Comparison of ENCODE assay signal across 14 cellular contexts in genomic region chr4:147793569-147793968, GRCh38.
DNase-seq lines count a peak whose midpoint lies in the region; ATAC-seq and TF ChIP-seq lines count a peak whose summit lies in the region.
"Had no signal": no experiment of that assay in that cellular context is flagged by ENCODE, and none has a peak within 500 bp of the region (broad histone marks: within the 10 kb centered on the region; RNA-seq: fewer than 3 reads in every experiment).

No MANE protein-coding gene starts in this region.

- POLR2A ChIA-PET in activated CD4-positive, alpha-beta memory T cell treated with anti-CD3 and anti-CD28 coated beads for 36 hours (lab: Charles Lee), result interaction anchor here (1.0 kb wide), 1 partner anchor 110 kb away, joined by 3 read pairs; the partner anchor contains the start of gene PRMT9

- WGBS in heart right ventricle, 2 donors, result 49 to 59% methylated on average over 5 of the region's 5 CpGs
- 54 to 78% methylated on average over 5 of the region's 5 CpGs for WGBS in sigmoid colon, 2 donors

- TF ChIP-seq CTCF in heart right ventricle (IDR thresholded peaks at IDR 0.05), result no peak
- no peak for TF ChIP-seq CTCF in sigmoid colon (IDR thresholded peaks at IDR 0.05)

- intact Hi-C loops in activated CD4-positive, alpha-beta memory T cell treated with anti-CD3 and anti-CD28 coated beads for 36 hours (cut with micrococcal nuclease), result loop anchor here (5.0 kb wide), 1 partner anchor 44 kb away; no protein-coding TSS in a partner anchor
- intact Hi-C loops in heart right ventricle (cut with DNase I) (no loop called here), sigmoid colon (cut with DNase I) (no loop called here), left colon (cut with DNase I, micrococcal nuclease) (no loop called here)

- peaks cover 37% of the 10 kb centered on the region for H3K4me1 Mint-ChIP-seq in activated CD4-positive, alpha-beta memory T cell treated with anti-CD3 and anti-CD28 coated beads for 36 hours (ENCODE audit: low read depth)

- no peaks in the 10 kb centered on the region for H3K27me3 Mint-ChIP-seq in activated CD4-positive, alpha-beta memory T cell treated with anti-CD3 and anti-CD28 coated beads for 36 hours

- ATAC-seq in heart right ventricle (peak in 3 of 8 donors; percentile 15 to 27 (median 21)), GM19395 (IDR thresholded peaks at IDR 0.05; ENCODE audit: unreplicated experiment) (no peak), left colon (no peak)

- H3K9me3 Mint-ChIP-seq in activated CD4-positive, alpha-beta memory T cell treated with anti-CD3 and anti-CD28 coated beads for 36 hours, result no peaks in the 10 kb centered on the region

- no peaks in the 10 kb centered on the region for H3K36me3 Mint-ChIP-seq in activated CD4-positive, alpha-beta memory T cell treated with anti-CD3 and anti-CD28 coated beads for 36 hours

- CTCF ChIA-PET in activated CD4-positive, alpha-beta memory T cell treated with anti-CD3 and anti-CD28 coated beads for 36 hours (lab: Charles Lee), result interaction anchor here (0.6 to 3.2 kb wide), 2 partner anchors 16 to 73 kb away, joined by 3 to 10 read pairs; no protein-coding TSS in a partner anchor

- H3K27ac ChIP-seq in heart right ventricle (peak overlapping the region in 8 of 10 donors; percentile 13 to 59 (median 42)), sigmoid colon (peak overlapping the region in 3 of 4 donors; percentile 0 to 56 (median 55))
- H3K27ac ChIP-seq: 22Rv1 had no signal

- TF ChIP-seq POLR2A in sigmoid colon (IDR thresholded peaks at IDR 0.05), result no peak

- H3K9me3 ChIP-seq in heart right ventricle (no peaks in the 10 kb centered on the region), sigmoid colon (no peaks in the 10 kb centered on the region)

- no peak for TF ChIP-seq EP300 in sigmoid colon (IDR thresholded peaks at IDR 0.05)

- H3K4me1 ChIP-seq in heart right ventricle (peaks cover 5 to 72% (median 43%) of the 10 kb centered on the region in 9 donors), sigmoid colon (peaks cover 0 to 60% (median 55%) of the 10 kb centered on the region in 4 donors)

- no peak overlapping the region for H3K4me3 Mint-ChIP-seq in activated CD4-positive, alpha-beta memory T cell treated with anti-CD3 and anti-CD28 coated beads for 36 hours

- DNase-seq in DMS53 (lab: John Stamatoyannopoulos, UW), result peak; percentile 37
- no peak for DNase-seq in DMS53 treated with DMSO at 0.1 percent for 48 hours (lab: John Stamatoyannopoulos, UW; ENCODE audit: unreplicated experiment)
- DNase-seq in activated CD4-positive, alpha-beta memory T cell treated with anti-CD3 and anti-CD28 coated beads for 36 hours, result no peak
- no peak for DNase-seq in heart right ventricle
- DNase-seq in sigmoid colon, result no peak
- no peak for DNase-seq in NCI-H2081 (lab: John Stamatoyannopoulos, UW)
- DNase-seq in left colon, result no peak
- DNase-seq: activated gamma-delta T cell, DMS79 treated with DMSO at 0.1 percent for 48 hours, NCI-H1417, retina, T1000 had no signal

- H3K27ac Mint-ChIP-seq in activated CD4-positive, alpha-beta memory T cell treated with anti-CD3 and anti-CD28 coated beads for 36 hours, result peak overlapping the region; percentile 50

- H3K36me3 ChIP-seq in heart right ventricle (no peaks in the 10 kb centered on the region), sigmoid colon (no peaks in the 10 kb centered on the region)

- H3K27me3 ChIP-seq in heart right ventricle (no peaks in the 10 kb centered on the region), sigmoid colon (no peaks in the 10 kb centered on the region)

- H3K4me3 ChIP-seq in heart right ventricle (no peak overlapping the region), sigmoid colon (no peak overlapping the region)
